In the genomic region with DNA sequence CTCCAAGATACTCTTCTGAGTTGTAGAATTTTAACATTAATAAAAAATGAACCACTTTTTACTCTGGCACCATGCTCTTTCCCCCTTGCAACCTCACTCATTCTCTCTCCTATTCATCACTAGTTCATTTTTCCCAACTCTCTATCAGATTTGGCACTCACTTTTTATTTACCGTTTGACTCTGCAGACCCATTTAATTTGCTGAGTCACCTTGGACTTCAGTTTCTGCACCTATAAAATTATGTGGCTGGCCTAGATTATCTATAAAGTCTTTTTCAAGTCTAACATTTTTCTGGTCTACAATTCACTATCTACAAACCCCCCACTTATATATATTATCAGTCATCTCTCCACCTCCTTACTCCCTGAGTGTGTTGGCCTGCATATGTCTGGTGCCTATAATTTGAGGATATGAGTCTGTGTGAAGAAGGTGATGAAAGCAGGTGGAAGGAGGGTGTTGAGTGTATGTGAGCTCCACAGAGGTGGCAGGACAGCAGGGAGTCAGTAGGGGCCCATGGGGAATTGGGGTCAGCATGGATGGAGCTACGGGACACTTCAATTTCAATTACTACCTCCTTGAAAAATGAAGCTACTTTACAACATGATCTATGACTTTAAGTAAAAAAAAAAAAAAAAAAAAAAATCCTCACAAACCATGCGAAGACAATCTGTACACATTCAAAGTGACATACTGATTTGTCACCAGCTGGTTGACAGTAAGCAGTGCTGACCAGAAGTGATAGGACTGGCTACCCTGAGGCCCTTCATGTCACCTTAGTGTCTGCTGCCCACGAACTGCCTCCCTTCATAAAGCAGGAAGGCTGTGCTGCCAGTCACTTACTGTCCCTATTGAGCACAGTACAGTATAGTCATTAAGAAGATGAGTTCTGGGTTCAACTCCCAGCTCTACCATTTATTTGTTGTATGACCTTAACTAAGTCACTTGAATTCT, we compare ENCODE assay signal across 15 cellular contexts.
"Had no signal": no experiment of that assay in that cellular context is flagged by ENCODE, and none has a peak within 500 bp of the region (broad histone marks: within the 10 kb centered on the region; RNA-seq: fewer than 3 reads in every experiment).

No MANE protein-coding gene starts in this region.

- ATAC-seq: activated CD8-positive, alpha-beta memory T cell treated with anti-CD3 and anti-CD28 coated beads, Interleukin-2, amount 10 ng/mL, durations not matched to agents 7 days and 5 days; esophagus mucosa had no signal

- H3K9me3 ChIP-seq: sigmoid colon, thyroid gland had no signal

- H3K27me3 ChIP-seq: cardiac muscle cell, sigmoid colon, thyroid gland had no signal

- H3K4me1 ChIP-seq: sigmoid colon, thyroid gland had no signal

- H3K36me3 ChIP-seq: cardiac muscle cell, sigmoid colon, thyroid gland had no signal

- DNase-seq: activated CD4-positive, alpha-beta memory T cell treated with anti-CD3 and anti-CD28 coated beads for 36 hours; activated CD4-positive, alpha-beta T cell treated with anti-CD3 and anti-CD28 coated beads for 1 hour; activated CD8-positive, alpha-beta memory T cell treated with anti-CD3 and anti-CD28 coated beads, Interleukin-2, amount 10 ng/mL, durations not matched to agents 7 days and 5 days; activated naive CD4-positive, alpha-beta T cell treated with anti-CD3 and anti-CD28 coated beads, Interleukin-2, amount 50 U/mL, for 16 hours; activated T-cell treated with anti-CD3 and anti-CD28 coated beads, Interleukin-2, amount 50 U/mL, for 1 hour; hypothalamus; kidney; sigmoid colon; stimulated activated CD4-positive, alpha-beta T cell treated with anti-CD3 and anti-CD28 coated beads, Interleukin-1b, Interleukin-23, amount 100 ng/mL, for 48 hours; thyroid gland had no signal

- FAIRE-seq: kidney, urothelium cell line had no signal

- H3K4me3 ChIP-seq: cardiac muscle cell, lung, sigmoid colon, thyroid gland had no signal

- H3K27ac ChIP-seq: cardiac muscle cell, sigmoid colon, thyroid gland, VCaP had no signal
